ENCODE assay signal across 14 cellular contexts in genomic region chr10:78906734-78907385, GRCh38.
DNase-seq lines count a peak whose midpoint lies in the region; ATAC-seq, FAIRE-seq and TF ChIP-seq lines count a peak whose summit lies in the region.
"Had no signal": no experiment of that assay in that cellular context is flagged by ENCODE, and none has a peak within 500 bp of the region (broad histone marks: within the 10 kb centered on the region; RNA-seq: fewer than 3 reads in every experiment).

No MANE protein-coding gene starts in this region.

- 2% methylated on average over 3 of the region's 3 CpGs for WGBS in K562 (ENCODE audit: insufficient coverage, low coverage, missing lambda C conversion rate)
- 87 to 91% (median 89%) methylated on average over 3 of the region's 3 CpGs for WGBS in stomach, 5 donors

- no peak overlapping the region for H3K4me3 ChIP-seq in K562
- no peak overlapping the region for H3K4me3 ChIP-seq in stomach
- no peak overlapping the region for H3K4me3 ChIP-seq in left lung
- H3K4me3 ChIP-seq: HAP-1 had no signal

- no peaks in the 10 kb centered on the region for H3K9me3 ChIP-seq in K562 (replicated peaks; ENCODE audit: control insufficient read depth, insufficient read depth, low read depth, low read length)
- no peaks in the 10 kb centered on the region for H3K9me3 ChIP-seq in stomach
- H3K9me3 ChIP-seq in left lung = no peaks in the 10 kb centered on the region
- H3K9me3 ChIP-seq: HAP-1 had no signal

- H3K27ac ChIP-seq in K562 (ENCODE audit: extremely low read depth, low read depth, low read length) (no peak overlapping the region), stomach (no peak overlapping the region), left lung (no peak overlapping the region)

- no peaks in the 10 kb centered on the region for H3K36me3 ChIP-seq in K562 (ENCODE audit: control insufficient read depth, insufficient read depth, low read length)
- no peaks in the 10 kb centered on the region for H3K36me3 ChIP-seq in stomach
- H3K36me3 ChIP-seq in left lung = no peaks in the 10 kb centered on the region
- H3K36me3 ChIP-seq: HAP-1 had no signal

- H3K79me2 ChIP-seq in K562 (ENCODE audit: control insufficient read depth, insufficient read depth, low read length) = no peaks in the 10 kb centered on the region

- intact Hi-C loops in K562 (cut with micrococcal nuclease) = no loop called here
- intact Hi-C loops in stomach (cut with DNase I; ENCODE audit: low total_unique reads) = no loop called here
- intact Hi-C loops in left lung (cut with DNase I) = no loop called here

- TF ChIP-seq CTCF in K562 (IDR thresholded peaks at IDR 0.05 in 2 of 3, conservative IDR thresholded peaks at IDR 0.05 in 1 of 3; ENCODE audit: insufficient read depth in 2 of 3, low read depth in 1 of 3, low read length in 3 of 3) (no peak), stomach (IDR thresholded peaks at IDR 0.05) (no peak), left lung (IDR thresholded peaks at IDR 0.05) (no peak)

- CTCF ChIA-PET in K562 (lab: Yijun Ruan, JAX; ENCODE audit: low intra/inter-chr PET ratio) = interaction anchor here (1.4 kb wide), 1 partner anchor 162 kb away, joined by 4 read pairs; the partner anchor contains the start of gene ZMIZ1

- FAIRE-seq in K562 (lab: Jason Lieb, UNC) = no peak

- no peak for TF ChIP-seq RAD21 in K562 (CRISPR knock-in tag; conservative IDR thresholded peaks at IDR 0.05 in 1 of 2, IDR thresholded peaks at IDR 0.05 in 1 of 2)

- H3K9me1 ChIP-seq in K562 (ENCODE audit: control insufficient read depth, insufficient read depth, low read length) = no peaks in the 10 kb centered on the region

- H3K27me3 ChIP-seq in K562 (ENCODE audit: control insufficient read depth in 2 of 2, insufficient read depth in 2 of 2, low read length in 2 of 2) (peaks cover 36 to 80% of the 10 kb centered on the region in 2 experiments; a peak in 4 of 5 replicates), stomach (no peaks in the 10 kb centered on the region), left lung (no peaks in the 10 kb centered on the region)

- no peak overlapping the region for H3K4me2 ChIP-seq in K562 (ENCODE audit: insufficient read depth, low read length)

- POLR2A ChIA-PET in K562 (lab: Yijun Ruan, JAX) = interaction anchor here (2.0 kb wide), 1 partner anchor 11 kb away, joined by 7 read pairs; no protein-coding TSS in a partner anchor

- BruUV-seq in K562 (replicated peaks; lab: Mats Ljungman, UMichigan) = no TSS peak

- DNase-seq in activated CD8-positive, alpha-beta memory T cell treated with anti-CD3 and anti-CD28 coated beads for 24 hours = peak; percentile 15
- no peak for DNase-seq in activated CD8-positive, alpha-beta memory T cell treated with anti-CD3 and anti-CD28 coated beads, Interleukin-2, amount 50 U/mL, for 4 hours
- DNase-seq in K562 (ENCODE audit: extremely low read depth in 1 of 4, low spot score in 3 of 4) (no peak), left lobe of liver (ENCODE audit: low spot score) (peak; percentile 33), stomach (peak; percentile 10), NCI-H1436 treated with DMSO at 0.1 percent for 48 hours (lab: John Stamatoyannopoulos, UW) (no peak), left lung (no peak), NCI-H510A (lab: John Stamatoyannopoulos, UW) (no peak)
- DNase-seq: 8988T, MM.1S, NCI-H446 treated with DMSO at 0.1 percent for 48 hours had no signal

- peaks cover 17% of the 10 kb centered on the region for H4K20me1 ChIP-seq in K562 (replicated peaks; ENCODE audit: control insufficient read depth, insufficient read depth, low read length)

- ATAC-seq in K562 = no peak
- no peak for ATAC-seq in left lobe of liver
- no peak for ATAC-seq in left lung
- ATAC-seq: Panc1, Right ventricle myocardium inferior had no signal

- TF ChIP-seq POLR2A in K562 (conservative IDR thresholded peaks at IDR 0.05) = no peak
- no peak for TF ChIP-seq POLR2A in stomach (IDR thresholded peaks at IDR 0.05)

- H3K4me1 ChIP-seq in K562 (replicated peaks in 1 of 2; ENCODE audit: control insufficient read depth in 2 of 2, insufficient read depth in 2 of 2, low read length in 2 of 2) (peaks cover 0 to 8% of the 10 kb centered on the region in 2 experiments; a peak in 1 of 5 replicates), stomach (no peaks in the 10 kb centered on the region), left lung (no peaks in the 10 kb centered on the region)
- H3K4me1 ChIP-seq: HAP-1 had no signal

- TF ChIP-seq EP300 in K562 (IDR thresholded peaks at IDR 0.05; ENCODE audit: low read length) = no peak
- TF ChIP-seq EP300 in stomach (IDR thresholded peaks at IDR 0.05) = no peak

- in situ Hi-C loops in K562 (cut with MboI) = no loop called here

- H2AFZ ChIP-seq in K562 (ENCODE audit: low read depth, low read length) = no peak overlapping the region

- no peak overlapping the region for H3K9ac ChIP-seq in K562 (ENCODE audit: insufficient read depth in 1 of 2, low read depth in 2 of 2, low read length in 2 of 2)

TF ChIP-seq in K562, 482 proteins besides CTCF, POLR2A, EP300 and RAD21:
- TF ChIP-seq RBM25 (IDR thresholded peaks at IDR 0.05; ENCODE audit: low read depth, low read length, severe bottlenecking) (peak; percentile 95), NCOA4 (IDR thresholded peaks at IDR 0.05; ENCODE audit: partially characterized antibody) (no peak), ZFP36 (IDR thresholded peaks at IDR 0.05; ENCODE audit: low read depth, low read length, partially characterized antibody) (peak; percentile 62), KDM1A (IDR thresholded peaks at IDR 0.05) (0 out of 4 replicates have a peak, but pooled peaks of 1 of the 2 experiments have one; percentile 8), BCOR (IDR thresholded peaks at IDR 0.05) (peak; percentile 39; the same call in 1 of the 2 replicates), IRF1 (CRISPR knock-in tag; IDR thresholded peaks at IDR 0.05; ENCODE audit: borderline replicate concordance) (no peak)

Comparison
In these comparisons a context has a peak if more than half of its experiments do, and no peak if none do; other contexts are left out.
1. DNase-seq: peak in activated CD8-positive, alpha-beta memory T cell treated with anti-CD3 and anti-CD28 coated beads for 24 hours (single experiment), left lobe of liver (single experiment) and stomach (single experiment); none in activated CD8-positive, alpha-beta memory T cell treated with anti-CD3 and anti-CD28 coated beads, Interleukin-2, amount 50 U/mL, for 4 hours (single experiment), K562 (0 of 4), NCI-H1436 treated with DMSO at 0.1 percent for 48 hours (single experiment), left lung (0 of 2) and NCI-H510A (single experiment).